In the genomic region with DNA sequence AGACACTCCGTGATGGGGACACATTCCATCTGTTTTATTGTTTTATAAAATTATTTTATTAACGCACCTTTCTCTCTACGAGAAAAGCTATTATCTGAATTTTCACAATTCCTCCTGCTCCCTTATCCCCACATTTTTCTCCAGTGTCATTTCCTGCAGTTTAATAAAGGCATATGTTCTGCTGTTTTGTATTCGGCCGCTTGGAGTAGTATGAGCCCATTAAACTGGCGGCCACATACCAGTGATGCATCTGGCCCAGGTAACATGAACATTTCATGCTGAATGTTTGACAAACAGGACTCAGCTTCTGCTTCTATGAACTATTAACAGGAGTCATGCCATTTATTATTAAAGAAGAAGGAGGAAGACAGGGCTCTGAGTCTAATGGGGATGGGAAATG, we compare ENCODE assay signal across 1 cellular context.
TF ChIP-seq lines count a peak whose summit lies in the region.

No MANE protein-coding gene starts in this region.

TF ChIP-seq in SK-N-SH treated with all-trans-retinoic acid at 6 μM for 48 hours, 23 proteins besides CTCF, POLR2A, EP300 and RAD21 (continued from another document):
- TF ChIP-seq, protein P1, sequence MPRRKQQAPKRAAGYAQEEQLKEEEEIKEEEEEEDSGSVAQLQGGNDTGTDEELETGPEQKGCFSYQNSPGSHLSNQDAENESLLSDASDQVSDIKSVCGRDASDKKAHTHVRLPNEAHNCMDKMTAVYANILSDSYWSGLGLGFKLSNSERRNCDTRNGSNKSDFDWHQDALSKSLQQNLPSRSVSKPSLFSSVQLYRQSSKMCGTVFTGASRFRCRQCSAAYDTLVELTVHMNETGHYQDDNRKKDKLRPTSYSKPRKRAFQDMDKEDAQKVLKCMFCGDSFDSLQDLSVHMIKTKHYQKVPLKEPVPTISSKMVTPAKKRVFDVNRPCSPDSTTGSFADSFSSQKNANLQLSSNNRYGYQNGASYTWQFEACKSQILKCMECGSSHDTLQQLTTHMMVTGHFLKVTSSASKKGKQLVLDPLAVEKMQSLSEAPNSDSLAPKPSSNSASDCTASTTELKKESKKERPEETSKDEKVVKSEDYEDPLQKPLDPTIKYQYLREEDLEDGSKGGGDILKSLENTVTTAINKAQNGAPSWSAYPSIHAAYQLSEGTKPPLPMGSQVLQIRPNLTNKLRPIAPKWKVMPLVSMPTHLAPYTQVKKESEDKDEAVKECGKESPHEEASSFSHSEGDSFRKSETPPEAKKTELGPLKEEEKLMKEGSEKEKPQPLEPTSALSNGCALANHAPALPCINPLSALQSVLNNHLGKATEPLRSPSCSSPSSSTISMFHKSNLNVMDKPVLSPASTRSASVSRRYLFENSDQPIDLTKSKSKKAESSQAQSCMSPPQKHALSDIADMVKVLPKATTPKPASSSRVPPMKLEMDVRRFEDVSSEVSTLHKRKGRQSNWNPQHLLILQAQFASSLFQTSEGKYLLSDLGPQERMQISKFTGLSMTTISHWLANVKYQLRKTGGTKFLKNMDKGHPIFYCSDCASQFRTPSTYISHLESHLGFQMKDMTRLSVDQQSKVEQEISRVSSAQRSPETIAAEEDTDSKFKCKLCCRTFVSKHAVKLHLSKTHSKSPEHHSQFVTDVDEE (CRISPR knock-in tag; IDR thresholded peaks at IDR 0.05): no peak
- TF ChIP-seq, protein P2, sequence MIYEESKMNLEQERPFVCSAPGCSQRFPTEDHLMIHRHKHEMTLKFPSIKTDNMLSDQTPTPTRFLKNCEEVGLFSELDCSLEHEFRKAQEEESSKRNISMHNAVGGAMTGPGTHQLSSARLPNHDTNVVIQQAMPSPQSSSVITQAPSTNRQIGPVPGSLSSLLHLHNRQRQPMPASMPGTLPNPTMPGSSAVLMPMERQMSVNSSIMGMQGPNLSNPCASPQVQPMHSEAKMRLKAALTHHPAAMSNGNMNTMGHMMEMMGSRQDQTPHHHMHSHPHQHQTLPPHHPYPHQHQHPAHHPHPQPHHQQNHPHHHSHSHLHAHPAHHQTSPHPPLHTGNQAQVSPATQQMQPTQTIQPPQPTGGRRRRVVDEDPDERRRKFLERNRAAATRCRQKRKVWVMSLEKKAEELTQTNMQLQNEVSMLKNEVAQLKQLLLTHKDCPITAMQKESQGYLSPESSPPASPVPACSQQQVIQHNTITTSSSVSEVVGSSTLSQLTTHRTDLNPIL (CRISPR knock-in tag; IDR thresholded peaks at IDR 0.05; ENCODE audit: low read depth): no peak
- TF ChIP-seq ISL1 (CRISPR knock-in tag; IDR thresholded peaks at IDR 0.05) (no peak), ZNF565 (CRISPR knock-in tag; conservative IDR thresholded peaks at IDR 0.05; ENCODE audit: low read depth) (no peak), TCF4 (CRISPR knock-in tag; IDR thresholded peaks at IDR 0.05; ENCODE audit: borderline replicate concordance) (no peak), ZC3H10 (CRISPR knock-in tag; IDR thresholded peaks at IDR 0.05) (no peak)
- TF ChIP-seq, protein P3, sequence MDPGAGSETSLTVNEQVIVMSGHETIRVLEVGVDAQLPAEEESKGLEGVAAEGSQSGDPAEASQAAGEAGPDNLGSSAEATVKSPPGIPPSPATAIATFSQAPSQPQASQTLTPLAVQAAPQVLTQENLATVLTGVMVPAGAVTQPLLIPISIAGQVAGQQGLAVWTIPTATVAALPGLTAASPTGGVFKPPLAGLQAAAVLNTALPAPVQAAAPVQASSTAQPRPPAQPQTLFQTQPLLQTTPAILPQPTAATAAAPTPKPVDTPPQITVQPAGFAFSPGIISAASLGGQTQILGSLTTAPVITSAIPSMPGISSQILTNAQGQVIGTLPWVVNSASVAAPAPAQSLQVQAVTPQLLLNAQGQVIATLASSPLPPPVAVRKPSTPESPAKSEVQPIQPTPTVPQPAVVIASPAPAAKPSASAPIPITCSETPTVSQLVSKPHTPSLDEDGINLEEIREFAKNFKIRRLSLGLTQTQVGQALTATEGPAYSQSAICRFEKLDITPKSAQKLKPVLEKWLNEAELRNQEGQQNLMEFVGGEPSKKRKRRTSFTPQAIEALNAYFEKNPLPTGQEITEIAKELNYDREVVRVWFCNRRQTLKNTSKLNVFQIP (CRISPR knock-in tag; IDR thresholded peaks at IDR 0.05; ENCODE audit: borderline replicate concordance, low read depth): no peak
